In genomic region chr3:25564040-25564439, GRCh38 we compare ENCODE assay signal across 6 cellular contexts.
"Had no signal": no experiment of that assay in that cellular context is flagged by ENCODE, and none has a peak within 500 bp of the region (broad histone marks: within the 10 kb centered on the region; RNA-seq: fewer than 3 reads in every experiment).

No MANE protein-coding gene starts in this region.

- ATAC-seq: HCT116, K562 had no signal

- DNase-seq: GOT3, H7, HFFc6, KG1 had no signal
